In the genomic region with DNA sequence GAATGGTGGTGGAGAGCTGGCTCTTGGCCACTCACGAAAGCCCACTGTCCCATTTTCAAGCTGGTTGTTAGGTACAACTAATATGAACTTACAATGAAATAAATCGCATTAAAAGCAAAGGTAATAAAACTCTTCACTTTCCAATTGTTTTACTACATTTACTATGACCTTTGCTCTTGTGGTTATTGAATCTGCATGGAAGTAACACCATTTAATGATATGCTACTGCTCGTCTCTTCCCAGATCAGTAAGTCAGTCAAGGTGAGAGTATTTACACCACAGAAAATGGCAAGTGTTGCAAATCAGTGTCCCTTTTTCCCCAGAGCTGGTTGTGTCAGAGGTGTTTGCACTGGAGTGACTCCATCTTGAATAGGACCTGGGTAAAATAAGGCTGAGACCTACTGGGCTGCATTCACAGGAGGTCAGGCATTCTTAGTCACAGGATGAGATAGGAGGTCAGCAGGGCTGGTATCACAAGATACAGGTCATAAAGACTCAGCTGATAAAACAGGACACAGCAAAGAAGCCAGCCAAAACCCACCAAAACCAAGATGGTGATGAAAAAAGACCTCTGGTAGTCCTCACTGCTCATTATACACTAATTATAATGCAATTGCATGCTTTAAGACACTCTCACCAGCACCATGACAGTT, we compare ENCODE assay signal across 16 cellular contexts. TPM values are rescaled to one million over a fixed set of nuclear protein-coding genes. Genes with fewer than 3 reads are reported as not detected.
DNase-seq lines count a peak whose midpoint lies in the region; ATAC-seq, FAIRE-seq and TF ChIP-seq lines count a peak whose summit lies in the region.
"Had no signal": no experiment of that assay in that cellular context is flagged by ENCODE, and none has a peak within 500 bp of the region (broad histone marks: within the 10 kb centered on the region; RNA-seq: fewer than 3 reads in every experiment).

No MANE protein-coding gene starts in this region.

- TF ChIP-seq CTCF in activated CD8-positive, alpha-beta T cell treated with anti-CD3 and anti-CD28 coated beads for 36 hours (IDR thresholded peaks at IDR 0.05) = no peak

- CTCF ChIA-PET in activated CD8-positive, alpha-beta T cell treated with anti-CD3 and anti-CD28 coated beads for 36 hours (lab: Charles Lee) = interaction anchor here (3.2 to 9.4 kb wide), 2 partner anchors 22 to 167 kb away, joined by 12 to 60 read pairs; no protein-coding TSS in a partner anchor
- CTCF ChIA-PET in activated CD8-positive, alpha-beta T cell treated with anti-CD3 and anti-CD28 coated beads, Interleukin-2, amount 10 ng/mL, durations not matched to agents 7 days and 5 days (lab: Charles Lee) = interaction anchor here (1.3 to 8.1 kb wide), 3 partner anchors 22 to 81 kb away, joined by 3 to 59 read pairs (median 22); no protein-coding TSS in a partner anchor

- intact Hi-C loops in activated CD8-positive, alpha-beta T cell treated with anti-CD3 and anti-CD28 coated beads for 36 hours (cut with micrococcal nuclease) = loop anchor here (5.0 to 10.0 kb wide), 2 partner anchors 99 to 347 kb away; no protein-coding TSS in a partner anchor

- DNase-seq in activated CD8-positive, alpha-beta T cell treated with anti-CD3 and anti-CD28 coated beads for 36 hours = no peak
- DNase-seq in activated CD8-positive, alpha-beta T cell treated with anti-CD3 and anti-CD28 coated beads, Interleukin-2, amount 10 ng/mL, durations not matched to agents 7 days and 5 days = no peak
- DNase-seq in dedifferentiated amniotic fluid mesenchymal stem cell (ENCODE audit: extremely low spot score) (peak; percentile 13), NCI-H187 (lab: John Stamatoyannopoulos, UW) (no peak), frontal cortex (ENCODE audit: low spot score in 2 of 2) (no peak)
- no peak for DNase-seq in stimulated activated effector memory CD8-positive, alpha-beta T cell treated with anti-CD3 and anti-CD28 coated beads, Interleukin-12 subunit alpha, Interleukin-12 subunit beta, amount 100 ng/mL, for 72 hours (ENCODE audit: low spot score in 2 of 2)
- DNase-seq: COR-L47; foreskin keratinocyte; HCEC 1CT; NCI-H187 treated with DMSO at 0.1 percent for 48 hours; NCI-H510A treated with DMSO at 0.1 percent for 48 hours; SK-N-SH; stimulated activated CD4-positive, alpha-beta T cell treated with anti-CD3 and anti-CD28 coated beads, Interleukin-4, amount 100 ng/mL, for 24 hours; uterus had no signal

- H3K27ac Mint-ChIP-seq in activated CD8-positive, alpha-beta T cell treated with anti-CD3 and anti-CD28 coated beads for 36 hours = peak overlapping the region; percentile 92
- no peak overlapping the region for H3K27ac Mint-ChIP-seq in activated CD8-positive, alpha-beta T cell treated with anti-CD3 and anti-CD28 coated beads, Interleukin-2, amount 10 ng/mL, durations not matched to agents 7 days and 5 days
- peak overlapping the region; percentile 77 for H3K27ac Mint-ChIP-seq in stimulated activated effector memory CD8-positive, alpha-beta T cell treated with anti-CD3 and anti-CD28 coated beads, Interleukin-12 subunit alpha, Interleukin-12 subunit beta, amount 100 ng/mL, for 72 hours

- no peak for ATAC-seq in activated CD8-positive, alpha-beta T cell treated with anti-CD3 and anti-CD28 coated beads for 36 hours
- no peak for ATAC-seq in activated CD8-positive, alpha-beta T cell treated with anti-CD3 and anti-CD28 coated beads, Interleukin-2, amount 10 ng/mL, durations not matched to agents 7 days and 5 days
- ATAC-seq in stimulated activated effector memory CD8-positive, alpha-beta T cell treated with anti-CD3 and anti-CD28 coated beads, Interleukin-12 subunit alpha, Interleukin-12 subunit beta, amount 100 ng/mL, for 72 hours = no peak
- ATAC-seq in GM18505 (IDR thresholded peaks at IDR 0.05; ENCODE audit: unreplicated experiment) = no peak
- ATAC-seq: foreskin keratinocyte had no signal

- H3K36me3 ChIP-seq in KOPT-K1 (ENCODE audit: insufficient read depth, low read length) = no peaks in the 10 kb centered on the region
- H3K36me3 ChIP-seq: uterus had no signal

- POLR2A ChIA-PET in activated CD8-positive, alpha-beta T cell treated with anti-CD3 and anti-CD28 coated beads for 36 hours (lab: Charles Lee) = no interaction called here
- POLR2A ChIA-PET in activated CD8-positive, alpha-beta T cell treated with anti-CD3 and anti-CD28 coated beads, Interleukin-2, amount 10 ng/mL, durations not matched to agents 7 days and 5 days (lab: Charles Lee) = no interaction called here

- H3K36me3 Mint-ChIP-seq in activated CD8-positive, alpha-beta T cell treated with anti-CD3 and anti-CD28 coated beads for 36 hours (ENCODE audit: low read depth) = no peaks in the 10 kb centered on the region
- H3K36me3 Mint-ChIP-seq in activated CD8-positive, alpha-beta T cell treated with anti-CD3 and anti-CD28 coated beads, Interleukin-2, amount 10 ng/mL, durations not matched to agents 7 days and 5 days (ENCODE audit: low read depth) = no peaks in the 10 kb centered on the region
- peaks cover 12% of the 10 kb centered on the region for H3K36me3 Mint-ChIP-seq in stimulated activated effector memory CD8-positive, alpha-beta T cell treated with anti-CD3 and anti-CD28 coated beads, Interleukin-12 subunit alpha, Interleukin-12 subunit beta, amount 100 ng/mL, for 72 hours

- no peaks in the 10 kb centered on the region for H3K27me3 Mint-ChIP-seq in activated CD8-positive, alpha-beta T cell treated with anti-CD3 and anti-CD28 coated beads for 36 hours
- H3K27me3 Mint-ChIP-seq in activated CD8-positive, alpha-beta T cell treated with anti-CD3 and anti-CD28 coated beads, Interleukin-2, amount 10 ng/mL, durations not matched to agents 7 days and 5 days (ENCODE audit: low read depth) = peaks cover 2% of the 10 kb centered on the region

- no peaks in the 10 kb centered on the region for H3K9me3 ChIP-seq in KOPT-K1 (ENCODE audit: insufficient read depth, low read length, poor library complexity, severe bottlenecking)
- H3K9me3 ChIP-seq: SK-N-SH, uterus had no signal

- H3K4me1 Mint-ChIP-seq in activated CD8-positive, alpha-beta T cell treated with anti-CD3 and anti-CD28 coated beads for 36 hours (ENCODE audit: low read depth) = peaks cover 45% of the 10 kb centered on the region
- peaks cover 36% of the 10 kb centered on the region for H3K4me1 Mint-ChIP-seq in activated CD8-positive, alpha-beta T cell treated with anti-CD3 and anti-CD28 coated beads, Interleukin-2, amount 10 ng/mL, durations not matched to agents 7 days and 5 days (ENCODE audit: low read depth)
- H3K4me1 Mint-ChIP-seq in stimulated activated effector memory CD8-positive, alpha-beta T cell treated with anti-CD3 and anti-CD28 coated beads, Interleukin-12 subunit alpha, Interleukin-12 subunit beta, amount 100 ng/mL, for 72 hours = peaks cover 31% of the 10 kb centered on the region

- peaks cover 2% of the 10 kb centered on the region for H3K9me3 Mint-ChIP-seq in activated CD8-positive, alpha-beta T cell treated with anti-CD3 and anti-CD28 coated beads for 36 hours
- no peaks in the 10 kb centered on the region for H3K9me3 Mint-ChIP-seq in activated CD8-positive, alpha-beta T cell treated with anti-CD3 and anti-CD28 coated beads, Interleukin-2, amount 10 ng/mL, durations not matched to agents 7 days and 5 days (ENCODE audit: insufficient read depth)
- no peaks in the 10 kb centered on the region for H3K9me3 Mint-ChIP-seq in stimulated activated effector memory CD8-positive, alpha-beta T cell treated with anti-CD3 and anti-CD28 coated beads, Interleukin-12 subunit alpha, Interleukin-12 subunit beta, amount 100 ng/mL, for 72 hours

- peak overlapping the region; percentile 73 for H3K27ac ChIP-seq in KOPT-K1 (ENCODE audit: low read depth, low read length, poor library complexity, severe bottlenecking)
- H3K27ac ChIP-seq: foreskin keratinocyte had no signal

- H3K4me3 Mint-ChIP-seq in activated CD8-positive, alpha-beta T cell treated with anti-CD3 and anti-CD28 coated beads for 36 hours = no peak overlapping the region
- no peak overlapping the region for H3K4me3 Mint-ChIP-seq in activated CD8-positive, alpha-beta T cell treated with anti-CD3 and anti-CD28 coated beads, Interleukin-2, amount 10 ng/mL, durations not matched to agents 7 days and 5 days
- no peak overlapping the region for H3K4me3 Mint-ChIP-seq in stimulated activated effector memory CD8-positive, alpha-beta T cell treated with anti-CD3 and anti-CD28 coated beads, Interleukin-12 subunit alpha, Interleukin-12 subunit beta, amount 100 ng/mL, for 72 hours

- no peak for FAIRE-seq in frontal cortex (lab: Jason Lieb, UNC)

- TF ChIP-seq POLR2A in GM18505 (IDR thresholded peaks at IDR 0.05; ENCODE audit: borderline replicate concordance, extremely low read depth, insufficient read depth, insufficient read length) = no peak

RNA-seq across cellular contexts. Expression of a gene that starts 57.7 kb away (rescaled TPM):
- 10 to 100 TPM; 11.7 to 11.8 TPM for total RNA-seq in activated CD8-positive, alpha-beta T cell treated with anti-CD3 and anti-CD28 coated beads for 36 hours
- 1 to 10 TPM; 7.7 to 8.2 TPM for total RNA-seq in activated CD8-positive, alpha-beta T cell treated with anti-CD3 and anti-CD28 coated beads, Interleukin-2, amount 10 ng/mL, durations not matched to agents 7 days and 5 days
- total RNA-seq in frontal cortex = 72.2 TPM
